22 cellular contexts compared by ENCODE assay signal in genomic region chr15:77610731-77611130, GRCh38. TPM values are rescaled to one million over a fixed set of nuclear protein-coding genes. Genes with fewer than 3 reads are reported as not detected.
"Had no signal": no experiment of that assay in that cellular context is flagged by ENCODE, and none has a peak within 500 bp of the region (broad histone marks: within the 10 kb centered on the region; RNA-seq: fewer than 3 reads in every experiment).

No MANE protein-coding gene starts in this region.

- ATAC-seq: effector memory CD8-positive, alpha-beta T cell; gastrocnemius medialis; left ventricle myocardium superior; natural killer cell treated with Interleukin-12 subunit alpha and Interleukin-12 subunit beta and Interleukin-15 and Interleukin-18, amount 100 ng/mL, for 72 hours; psoas muscle; right lobe of liver; stimulated activated effector memory CD8-positive, alpha-beta T cell treated with anti-CD3 and anti-CD28 coated beads, Interleukin-12 subunit alpha, Interleukin-12 subunit beta, amount 100 ng/mL, for 72 hours; stimulated activated naive CD8-positive, alpha-beta T cell treated with anti-CD3 and anti-CD28 coated beads, Interleukin-15, Interleukin-2, amounts not matched to agents 100 U/mL and 50 U/mL, for 24 hours had no signal

- H3K27me3 ChIP-seq: gastrocnemius medialis, right lobe of liver, thyroid gland, uterus had no signal

- H3K4me1 ChIP-seq: gastrocnemius medialis, psoas muscle, right lobe of liver, thyroid gland had no signal

- H3K27ac ChIP-seq: epithelial cell of prostate, esophagus muscularis mucosa, gastrocnemius medialis, neutrophil, psoas muscle, right lobe of liver, suprapubic skin, thyroid gland, uterus had no signal

- H3K36me3 ChIP-seq: esophagus muscularis mucosa, gastrocnemius medialis, neutrophil, right lobe of liver, suprapubic skin, thyroid gland, uterus had no signal

- DNase-seq: effector memory CD8-positive, alpha-beta T cell; gastrocnemius medialis; islet precursor cell; left ventricle myocardium superior; mesenchymal stem cell; midbrain; psoas muscle; retina; right lobe of liver; stimulated activated CD4-positive, alpha-beta T cell treated with anti-CD3 and anti-CD28 coated beads, Interleukin-4, amount 100 ng/mL, for 1 hour; stimulated activated CD8-positive, alpha-beta memory T cell treated with anti-CD3 and anti-CD28 coated beads, Interleukin-4, amount 100 ng/mL, for 48 hours; stimulated activated naive CD8-positive, alpha-beta T cell treated with anti-CD3 and anti-CD28 coated beads, Interleukin-15, Interleukin-2, amounts not matched to agents 100 U/mL and 50 U/mL, for 24 hours; thyroid gland; uterus had no signal

- H3K4me3 ChIP-seq: esophagus muscularis mucosa, gastrocnemius medialis, lung, psoas muscle, right lobe of liver, suprapubic skin, thyroid gland, uterus had no signal

- H3K9me3 ChIP-seq: esophagus muscularis mucosa, gastrocnemius medialis, neutrophil, psoas muscle, right lobe of liver, suprapubic skin, thyroid gland, uterus had no signal

RNA-seq across cellular contexts. Expression of gene LINGO1, which starts 22.0 kb away (rescaled TPM):
- total RNA-seq: fibroblast of villous mesenchyme; natural killer cell treated with Interleukin-12 subunit alpha and Interleukin-12 subunit beta and Interleukin-15 and Interleukin-18, amount 100 ng/mL, for 72 hours had no signal
